Comparison of ENCODE assay signal across 1 cellular context in the genomic region with DNA sequence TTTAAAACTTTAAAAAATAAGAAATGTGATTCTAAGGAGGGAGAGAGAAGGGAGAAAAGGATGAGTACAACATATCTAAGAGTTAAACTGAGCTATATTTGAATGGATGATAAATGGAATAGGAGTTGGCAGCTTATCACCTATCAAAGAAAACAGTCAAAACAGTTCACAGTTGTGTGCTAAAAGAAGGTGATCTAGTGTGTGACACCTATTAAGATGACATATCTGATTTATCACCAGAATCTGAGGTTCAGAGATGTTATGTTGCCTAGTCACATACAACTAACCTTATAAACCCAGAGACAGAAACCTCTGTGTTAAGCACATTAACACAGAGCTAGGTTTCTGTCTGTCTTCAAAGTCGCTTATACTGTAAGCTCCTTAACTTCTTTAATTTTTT.
TF ChIP-seq lines count a peak whose summit lies in the region.

No MANE protein-coding gene starts in this region.

TF ChIP-seq in A549, 52 proteins besides CTCF, POLR2A, EP300 and RAD21:
- TF ChIP-seq PHF8 (IDR thresholded peaks at IDR 0.05; ENCODE audit: borderline replicate concordance, low read depth) (no peak), SMC3 (IDR thresholded peaks at IDR 0.05) (no peak), FOSB (CRISPR knock-in tag; IDR thresholded peaks at IDR 0.05) (no peak), RNF2 (IDR thresholded peaks at IDR 0.05; ENCODE audit: borderline replicate concordance, low read depth) (no peak), ZFP36 (IDR thresholded peaks at IDR 0.05; ENCODE audit: borderline replicate concordance, partially characterized antibody) (no peak), ZSCAN20 (CRISPR knock-in tag; IDR thresholded peaks at IDR 0.05) (no peak), POLR2AphosphoS2 (conservative IDR thresholded peaks at IDR 0.05; ENCODE audit: low read length) (no peak), HEYL (CRISPR knock-in tag; IDR thresholded peaks at IDR 0.05) (no peak), HOXA7 (CRISPR knock-in tag; IDR thresholded peaks at IDR 0.05) (no peak), TFCP2L1 (CRISPR knock-in tag; IDR thresholded peaks at IDR 0.05) (no peak), HDAC2 (IDR thresholded peaks at IDR 0.05) (no peak)
- TF ChIP-seq, protein P1, sequence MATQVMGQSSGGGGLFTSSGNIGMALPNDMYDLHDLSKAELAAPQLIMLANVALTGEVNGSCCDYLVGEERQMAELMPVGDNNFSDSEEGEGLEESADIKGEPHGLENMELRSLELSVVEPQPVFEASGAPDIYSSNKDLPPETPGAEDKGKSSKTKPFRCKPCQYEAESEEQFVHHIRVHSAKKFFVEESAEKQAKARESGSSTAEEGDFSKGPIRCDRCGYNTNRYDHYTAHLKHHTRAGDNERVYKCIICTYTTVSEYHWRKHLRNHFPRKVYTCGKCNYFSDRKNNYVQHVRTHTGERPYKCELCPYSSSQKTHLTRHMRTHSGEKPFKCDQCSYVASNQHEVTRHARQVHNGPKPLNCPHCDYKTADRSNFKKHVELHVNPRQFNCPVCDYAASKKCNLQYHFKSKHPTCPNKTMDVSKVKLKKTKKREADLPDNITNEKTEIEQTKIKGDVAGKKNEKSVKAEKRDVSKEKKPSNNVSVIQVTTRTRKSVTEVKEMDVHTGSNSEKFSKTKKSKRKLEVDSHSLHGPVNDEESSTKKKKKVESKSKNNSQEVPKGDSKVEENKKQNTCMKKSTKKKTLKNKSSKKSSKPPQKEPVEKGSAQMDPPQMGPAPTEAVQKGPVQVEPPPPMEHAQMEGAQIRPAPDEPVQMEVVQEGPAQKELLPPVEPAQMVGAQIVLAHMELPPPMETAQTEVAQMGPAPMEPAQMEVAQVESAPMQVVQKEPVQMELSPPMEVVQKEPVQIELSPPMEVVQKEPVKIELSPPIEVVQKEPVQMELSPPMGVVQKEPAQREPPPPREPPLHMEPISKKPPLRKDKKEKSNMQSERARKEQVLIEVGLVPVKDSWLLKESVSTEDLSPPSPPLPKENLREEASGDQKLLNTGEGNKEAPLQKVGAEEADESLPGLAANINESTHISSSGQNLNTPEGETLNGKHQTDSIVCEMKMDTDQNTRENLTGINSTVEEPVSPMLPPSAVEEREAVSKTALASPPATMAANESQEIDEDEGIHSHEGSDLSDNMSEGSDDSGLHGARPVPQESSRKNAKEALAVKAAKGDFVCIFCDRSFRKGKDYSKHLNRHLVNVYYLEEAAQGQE (IDR thresholded peaks at IDR 0.05) = no peak
- TF ChIP-seq, protein P2, sequence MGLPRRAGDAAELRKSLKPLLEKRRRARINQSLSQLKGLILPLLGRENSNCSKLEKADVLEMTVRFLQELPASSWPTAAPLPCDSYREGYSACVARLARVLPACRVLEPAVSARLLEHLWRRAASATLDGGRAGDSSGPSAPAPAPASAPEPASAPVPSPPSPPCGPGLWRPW (IDR thresholded peaks at IDR 0.05) = no peak
- TF ChIP-seq, protein P3, sequence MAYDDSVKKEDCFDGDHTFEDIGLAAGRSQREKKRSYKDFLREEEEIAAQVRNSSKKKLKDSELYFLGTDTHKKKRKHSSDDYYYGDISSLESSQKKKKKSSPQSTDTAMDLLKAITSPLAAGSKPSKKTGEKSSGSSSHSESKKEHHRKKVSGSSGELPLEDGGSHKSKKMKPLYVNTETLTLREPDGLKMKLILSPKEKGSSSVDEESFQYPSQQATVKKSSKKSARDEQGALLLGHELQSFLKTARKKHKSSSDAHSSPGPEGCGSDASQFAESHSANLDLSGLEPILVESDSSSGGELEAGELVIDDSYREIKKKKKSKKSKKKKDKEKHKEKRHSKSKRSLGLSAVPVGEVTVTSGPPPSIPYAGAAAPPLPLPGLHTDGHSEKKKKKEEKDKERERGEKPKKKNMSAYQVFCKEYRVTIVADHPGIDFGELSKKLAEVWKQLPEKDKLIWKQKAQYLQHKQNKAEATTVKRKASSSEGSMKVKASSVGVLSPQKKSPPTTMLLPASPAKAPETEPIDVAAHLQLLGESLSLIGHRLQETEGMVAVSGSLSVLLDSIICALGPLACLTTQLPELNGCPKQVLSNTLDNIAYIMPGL (CRISPR knock-in tag; IDR thresholded peaks at IDR 0.05; ENCODE audit: borderline replicate concordance) = no peak
TF ChIP-seq in A549: peak in this region for 0.
